2 cellular contexts compared by ENCODE assay signal in the genomic region with DNA sequence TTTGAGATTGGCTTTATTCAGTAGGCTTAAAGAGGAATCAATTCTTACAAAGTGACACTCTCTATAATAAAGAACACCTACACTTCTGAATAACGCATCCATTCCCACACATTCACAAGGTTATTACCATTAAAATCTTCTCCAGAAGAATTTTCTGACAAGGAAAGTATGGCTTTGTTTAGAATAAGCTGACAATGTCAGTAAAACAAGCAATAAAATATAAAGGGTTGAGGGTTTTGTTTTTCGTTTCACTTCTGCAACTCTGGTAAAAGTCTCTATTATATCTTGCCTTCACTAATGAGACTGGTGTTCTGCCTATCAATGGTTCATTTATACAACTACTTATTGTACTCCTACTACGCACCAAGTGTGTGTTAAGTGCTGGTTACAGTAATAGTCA.
TF ChIP-seq lines count a peak whose summit lies in the region.

No MANE protein-coding gene starts in this region.

TF ChIP-seq in HEK293, 187 proteins besides CTCF, POLR2A, EP300 and RAD21:
- TF ChIP-seq ZNF324 (tag by site-specific recombination; IDR thresholded peaks at IDR 0.05) = no peak
- TF ChIP-seq, protein P1, sequence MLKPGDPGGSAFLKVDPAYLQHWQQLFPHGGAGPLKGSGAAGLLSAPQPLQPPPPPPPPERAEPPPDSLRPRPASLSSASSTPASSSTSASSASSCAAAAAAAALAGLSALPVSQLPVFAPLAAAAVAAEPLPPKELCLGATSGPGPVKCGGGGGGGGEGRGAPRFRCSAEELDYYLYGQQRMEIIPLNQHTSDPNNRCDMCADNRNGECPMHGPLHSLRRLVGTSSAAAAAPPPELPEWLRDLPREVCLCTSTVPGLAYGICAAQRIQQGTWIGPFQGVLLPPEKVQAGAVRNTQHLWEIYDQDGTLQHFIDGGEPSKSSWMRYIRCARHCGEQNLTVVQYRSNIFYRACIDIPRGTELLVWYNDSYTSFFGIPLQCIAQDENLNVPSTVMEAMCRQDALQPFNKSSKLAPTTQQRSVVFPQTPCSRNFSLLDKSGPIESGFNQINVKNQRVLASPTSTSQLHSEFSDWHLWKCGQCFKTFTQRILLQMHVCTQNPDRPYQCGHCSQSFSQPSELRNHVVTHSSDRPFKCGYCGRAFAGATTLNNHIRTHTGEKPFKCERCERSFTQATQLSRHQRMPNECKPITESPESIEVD (tag by site-specific recombination; IDR thresholded peaks at IDR 0.05) = 0 out of 2 replicates have a peak, but pooled peaks have one; percentile 30

TF ChIP-seq in neural cell, 6 proteins besides CTCF, POLR2A, EP300 and RAD21:
- no peak for TF ChIP-seq EZH2 (IDR thresholded peaks at IDR 0.05; ENCODE audit: borderline replicate concordance, insufficient read depth, low read length, poor library complexity, severe bottlenecking)
- TF ChIP-seq SMC3 (conservative IDR thresholded peaks at IDR 0.05; ENCODE audit: poor library complexity) = no peak
- TF ChIP-seq, protein P2, sequence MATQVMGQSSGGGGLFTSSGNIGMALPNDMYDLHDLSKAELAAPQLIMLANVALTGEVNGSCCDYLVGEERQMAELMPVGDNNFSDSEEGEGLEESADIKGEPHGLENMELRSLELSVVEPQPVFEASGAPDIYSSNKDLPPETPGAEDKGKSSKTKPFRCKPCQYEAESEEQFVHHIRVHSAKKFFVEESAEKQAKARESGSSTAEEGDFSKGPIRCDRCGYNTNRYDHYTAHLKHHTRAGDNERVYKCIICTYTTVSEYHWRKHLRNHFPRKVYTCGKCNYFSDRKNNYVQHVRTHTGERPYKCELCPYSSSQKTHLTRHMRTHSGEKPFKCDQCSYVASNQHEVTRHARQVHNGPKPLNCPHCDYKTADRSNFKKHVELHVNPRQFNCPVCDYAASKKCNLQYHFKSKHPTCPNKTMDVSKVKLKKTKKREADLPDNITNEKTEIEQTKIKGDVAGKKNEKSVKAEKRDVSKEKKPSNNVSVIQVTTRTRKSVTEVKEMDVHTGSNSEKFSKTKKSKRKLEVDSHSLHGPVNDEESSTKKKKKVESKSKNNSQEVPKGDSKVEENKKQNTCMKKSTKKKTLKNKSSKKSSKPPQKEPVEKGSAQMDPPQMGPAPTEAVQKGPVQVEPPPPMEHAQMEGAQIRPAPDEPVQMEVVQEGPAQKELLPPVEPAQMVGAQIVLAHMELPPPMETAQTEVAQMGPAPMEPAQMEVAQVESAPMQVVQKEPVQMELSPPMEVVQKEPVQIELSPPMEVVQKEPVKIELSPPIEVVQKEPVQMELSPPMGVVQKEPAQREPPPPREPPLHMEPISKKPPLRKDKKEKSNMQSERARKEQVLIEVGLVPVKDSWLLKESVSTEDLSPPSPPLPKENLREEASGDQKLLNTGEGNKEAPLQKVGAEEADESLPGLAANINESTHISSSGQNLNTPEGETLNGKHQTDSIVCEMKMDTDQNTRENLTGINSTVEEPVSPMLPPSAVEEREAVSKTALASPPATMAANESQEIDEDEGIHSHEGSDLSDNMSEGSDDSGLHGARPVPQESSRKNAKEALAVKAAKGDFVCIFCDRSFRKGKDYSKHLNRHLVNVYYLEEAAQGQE (IDR thresholded peaks at IDR 0.05; ENCODE audit: borderline replicate concordance) = no peak
- TF ChIP-seq POLR2AphosphoS5 (IDR thresholded peaks at IDR 0.05) = peak; percentile 65
- TF ChIP-seq MXI1 (conservative IDR thresholded peaks at IDR 0.05; ENCODE audit: poor library complexity, severe bottlenecking) = no peak
TF ChIP-seq in neural cell: peak in this region for 1.
